In the genomic region with DNA sequence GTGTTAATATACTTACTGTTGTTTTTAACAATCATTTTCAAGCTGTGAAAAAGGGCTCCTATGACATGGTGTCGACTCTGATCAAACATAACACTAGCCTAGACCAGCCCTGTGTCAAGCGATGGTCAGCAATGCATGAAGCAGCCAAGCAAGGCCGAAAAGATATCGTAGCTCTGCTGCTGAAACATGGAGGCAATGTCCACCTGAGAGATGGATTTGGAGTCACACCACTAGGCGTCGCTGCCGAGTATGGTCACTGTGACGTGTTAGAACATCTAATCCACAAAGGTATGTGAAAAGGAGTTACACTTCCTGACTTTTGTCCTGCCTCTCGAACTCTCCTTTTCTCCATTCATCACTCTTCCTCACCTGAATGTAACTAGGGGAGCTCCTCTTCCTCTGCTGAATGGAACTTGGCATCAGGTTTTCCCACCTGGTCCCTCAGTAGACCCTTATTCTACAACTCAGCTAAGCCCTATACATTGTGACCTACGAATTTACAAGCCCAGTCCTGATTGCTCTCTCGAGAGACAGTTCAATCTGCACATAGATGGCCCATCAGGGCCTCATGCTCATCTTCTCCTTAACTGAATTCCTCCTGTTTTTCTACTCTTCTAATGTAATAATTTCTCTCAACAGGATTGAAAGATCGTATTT, we compare ENCODE assay signal across 8 cellular contexts. TPM values are rescaled to one million over a fixed set of nuclear protein-coding genes. Genes with fewer than 3 reads are reported as not detected.
A peak's percentile ranks its signal among the peaks of the same experiment; 100 is the strongest.
DNase-seq lines count a peak whose midpoint lies in the region; ATAC-seq, FAIRE-seq and TF ChIP-seq lines count a peak whose summit lies in the region.

No MANE protein-coding gene starts in this region.

- H3K27ac ChIP-seq in CD4-positive, alpha-beta T cell (ENCODE audit: low read depth, low read length): no peak overlapping the region
- H3K27ac ChIP-seq in upper lobe of left lung: no peak overlapping the region

- H3K36me3 Mint-ChIP-seq in CD4-positive, alpha-beta T cell (ENCODE audit: low read depth): no peaks in the 10 kb centered on the region
- H3K36me3 Mint-ChIP-seq in naive B cell: no peaks in the 10 kb centered on the region

- H3K9me3 Mint-ChIP-seq in CD4-positive, alpha-beta T cell: no peaks in the 10 kb centered on the region
- no peaks in the 10 kb centered on the region for H3K9me3 Mint-ChIP-seq in naive B cell

- H3K27ac Mint-ChIP-seq in CD4-positive, alpha-beta T cell: no peak overlapping the region
- H3K27ac Mint-ChIP-seq in naive B cell: no peak overlapping the region

- TF ChIP-seq EP300 in upper lobe of left lung (IDR thresholded peaks at IDR 0.05): no peak

- no peak for TF ChIP-seq POLR2A in upper lobe of left lung (IDR thresholded peaks at IDR 0.05)

- H3K27me3 ChIP-seq in CD4-positive, alpha-beta T cell (ENCODE audit: control insufficient read depth, insufficient read depth, low read length): no peaks in the 10 kb centered on the region
- no peaks in the 10 kb centered on the region for H3K27me3 ChIP-seq in bronchial epithelial cell (ENCODE audit: control insufficient read depth, insufficient read depth, low read length)
- no peaks in the 10 kb centered on the region for H3K27me3 ChIP-seq in upper lobe of left lung

- WGBS in upper lobe of left lung, 2 donors: 56 to 66% methylated on average over 12 of the region's 12 CpGs

- POLR2A ChIA-PET in CD4-positive, alpha-beta T cell (lab: Charles Lee): interaction anchor here (1.0 kb wide), 1 partner anchor 67 kb away, joined by 3 read pairs; a partner anchor contains a TSS

- H3K4me1 ChIP-seq in upper lobe of left lung: no peaks in the 10 kb centered on the region

- FAIRE-seq in bronchial epithelial cell (lab: Jason Lieb, UNC): peak; percentile 13

- CTCF ChIA-PET in CD4-positive, alpha-beta T cell (lab: Charles Lee): no interaction called here

- TF ChIP-seq CTCF in CD4-positive, alpha-beta T cell (IDR thresholded peaks at IDR 0.05): peak; percentile 65
- TF ChIP-seq CTCF in bronchial epithelial cell (IDR thresholded peaks at IDR 0.05; ENCODE audit: insufficient read depth, low read length, severe bottlenecking) (peak; percentile 65), upper lobe of left lung (IDR thresholded peaks at IDR 0.05) (peak in 4 of 6 experiments; percentile 12 to 30 (median 20))

- intact Hi-C loops in CD4-positive, alpha-beta T cell (cut with DNase I, micrococcal nuclease): no loop called here

- H3K9me3 ChIP-seq in CD4-positive, alpha-beta T cell (ENCODE audit: control insufficient read depth, low read length): no peaks in the 10 kb centered on the region
- no peaks in the 10 kb centered on the region for H3K9me3 ChIP-seq in upper lobe of left lung

- H3K36me3 ChIP-seq in bronchial epithelial cell (ENCODE audit: control insufficient read depth, insufficient read depth, low read length): no peaks in the 10 kb centered on the region
- no peaks in the 10 kb centered on the region for H3K36me3 ChIP-seq in upper lobe of left lung

- H3K4me3 Mint-ChIP-seq in CD4-positive, alpha-beta T cell: no peak overlapping the region
- no peak overlapping the region for H3K4me3 Mint-ChIP-seq in naive B cell

- H3K4me1 Mint-ChIP-seq in CD4-positive, alpha-beta T cell (ENCODE audit: low read depth): no peaks in the 10 kb centered on the region
- H3K4me1 Mint-ChIP-seq in naive B cell: peaks cover 0 to 2% (median 0%) of the 10 kb centered on the region in 3 donors

- H3K4me3 ChIP-seq in bronchial epithelial cell (ENCODE audit: low read depth, low read length) (no peak overlapping the region), upper lobe of left lung (no peak overlapping the region)

- peak; percentile 32 to 61 (median 40) for DNase-seq in CD4-positive, alpha-beta T cell
- DNase-seq in T-helper 9 cell (peak; percentile 57), bronchial epithelial cell (ENCODE audit: low read depth) (peak; percentile 41), naive B cell (peak; percentile 7), upper lobe of left lung (peak in 1 of 2 donors; percentile 42), globus pallidus (ENCODE audit: low spot score) (no peak)

- no peak for ATAC-seq in CD4-positive, alpha-beta T cell (ENCODE audit: poor library complexity)
- peak; percentile 73 for ATAC-seq in GM19438 (IDR thresholded peaks at IDR 0.05; ENCODE audit: low read depth, unreplicated experiment)
- ATAC-seq in HG03439 (IDR thresholded peaks at IDR 0.05; ENCODE audit: unreplicated experiment): peak; percentile 86
- ATAC-seq in naive B cell (ENCODE audit: low read depth in 2 of 2): no peak
- ATAC-seq in upper lobe of left lung (ENCODE audit: low FRiP score in 2 of 2): peak in 1 of 2 donors; percentile 24

- H3K27me3 Mint-ChIP-seq in CD4-positive, alpha-beta T cell: peaks cover 6% of the 10 kb centered on the region
- H3K27me3 Mint-ChIP-seq in naive B cell: peaks cover 4 to 21% (median 14%) of the 10 kb centered on the region in 3 donors

RNA-seq across cellular contexts. Expression of a gene that starts 23.0 kb away (rescaled TPM):
- not detected for total RNA-seq in CD4-positive, alpha-beta T cell
- not detected in 2 replicates for total RNA-seq in bronchial epithelial cell
- under 1 TPM in 4 of 6 donors, not detected in 2; 0.20 to 0.46 (median 0.30) TPM for polyA plus RNA-seq in naive B cell (ENCODE audit: low read depth in 6 of 6)
- total RNA-seq in upper lobe of left lung: not detected

RNA-seq across cellular contexts. Expression of a gene that starts 31.0 kb away (rescaled TPM):
- not detected for total RNA-seq in CD4-positive, alpha-beta T cell
- total RNA-seq in bronchial epithelial cell (not detected in 2 replicates), upper lobe of left lung (not detected)
- polyA plus RNA-seq in naive B cell (ENCODE audit: low read depth in 6 of 6): under 1 TPM in 2 of 6 donors, not detected in 4; 0.22 to 0.45 TPM

Comparison
In these comparisons a context has a peak if more than half of its experiments do, and no peak if none do; other contexts are left out.
1. ATAC-seq: peak in GM19438 (single experiment) and HG03439 (single experiment); none in CD4-positive, alpha-beta T cell (single experiment) and naive B cell (0 of 2).
2. Peak in every context shown above with its lines, with median percentiles within 50 percentile points of each other: CTCF ChIP-seq.